Comparison of ENCODE assay signal across 18 cellular contexts in the genomic region with DNA sequence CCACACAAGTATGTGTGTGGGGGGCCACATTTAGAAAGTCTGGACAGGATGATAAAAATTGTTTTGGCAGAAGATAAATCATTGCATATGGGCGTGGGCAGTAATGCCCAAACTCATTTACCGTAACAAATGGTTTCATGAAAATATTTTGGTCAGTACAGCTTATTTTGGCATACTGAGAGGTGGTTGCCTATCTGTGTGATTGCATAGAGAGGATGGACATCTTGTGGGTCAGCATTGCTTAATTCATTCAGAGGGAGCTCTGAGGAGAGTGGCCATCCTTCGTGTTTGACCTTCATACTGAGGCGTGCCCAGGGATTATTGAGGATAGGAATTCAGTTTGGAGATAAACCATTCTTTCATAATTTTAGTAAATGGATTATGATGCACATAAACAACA.
DNase-seq lines count a peak whose midpoint lies in the region; ATAC-seq and TF ChIP-seq lines count a peak whose summit lies in the region.
"Had no signal": no experiment of that assay in that cellular context is flagged by ENCODE, and none has a peak within 500 bp of the region (broad histone marks: within the 10 kb centered on the region; RNA-seq: fewer than 3 reads in every experiment).

No MANE protein-coding gene starts in this region.

- no peaks in the 10 kb centered on the region for H3K36me3 ChIP-seq in BLaER1
- H3K36me3 ChIP-seq in Loucy (ENCODE audit: insufficient read depth, low read length): no peaks in the 10 kb centered on the region
- no peaks in the 10 kb centered on the region for H3K36me3 ChIP-seq in ascending aorta
- H3K36me3 ChIP-seq: thoracic aorta had no signal

- intact Hi-C loops in ascending aorta (cut with DNase I): loop anchor here (2.0 to 10.0 kb wide), 4 partner anchors 29 to 691 kb away; no protein-coding TSS in a partner anchor

- H3K9ac ChIP-seq in BLaER1 (no peak overlapping the region), Loucy (ENCODE audit: low read depth, low read length, poor library complexity, severe bottlenecking) (no peak overlapping the region)

- H3K4me3 ChIP-seq in BLaER1: no peak overlapping the region
- no peak overlapping the region for H3K4me3 ChIP-seq in Loucy (ENCODE audit: low read length, poor library complexity, severe bottlenecking)
- H3K4me3 ChIP-seq in ascending aorta: peak overlapping the region in 1 of 2 donors; percentile 95

- peak overlapping the region; percentile 87; the same call in 1 of the 2 replicates for H2AFZ ChIP-seq in Loucy (ENCODE audit: low read length)

- TF ChIP-seq CTCF in Loucy (conservative IDR thresholded peaks at IDR 0.05; ENCODE audit: low read length) (no peak), omental fat pad (IDR thresholded peaks at IDR 0.05) (no peak), ascending aorta (IDR thresholded peaks at IDR 0.05) (no peak)

- ATAC-seq in omental fat pad (ENCODE audit: low FRiP score): peak; percentile 75
- ATAC-seq in HG02938 (IDR thresholded peaks at IDR 0.05; ENCODE audit: unreplicated experiment): no peak
- ATAC-seq in HG03196 (IDR thresholded peaks at IDR 0.05; ENCODE audit: unreplicated experiment): no peak
- ATAC-seq: activated CD8-positive, alpha-beta T cell treated with anti-CD3 and anti-CD28 coated beads for 36 hours; left lobe of liver; WTC11 had no signal

- H3K4me1 ChIP-seq in BLaER1 (peaks cover 16% of the 10 kb centered on the region), Loucy (ENCODE audit: insufficient read depth, low read length, poor library complexity, severe bottlenecking) (peaks cover 10% of the 10 kb centered on the region), ascending aorta (peaks cover 3% of the 10 kb centered on the region in 2 donors)

- DNase-seq in fibroblast of gingiva (ENCODE audit: low read depth): peak; percentile 67
- no peak for DNase-seq in omental fat pad (ENCODE audit: low spot score)
- no peak for DNase-seq in kidney glomerular epithelial cell (lab: John Stamatoyannopoulos, UW)
- no peak for DNase-seq in ascending aorta (ENCODE audit: low spot score in 2 of 2)
- DNase-seq: activated CD8-positive, alpha-beta T cell treated with anti-CD3 and anti-CD28 coated beads for 36 hours; activated naive CD4-positive, alpha-beta T cell treated with anti-CD3 and anti-CD28 coated beads, Interleukin-2, amount 50 U/mL, for 16 hours; activated T-cell treated with anti-CD3 and anti-CD28 coated beads, Interleukin-2, amount 50 U/mL, for 48 hours; cortex of kidney; Karpas-422; SIG-M5; T-helper 2 cell had no signal

- H3F3A ChIP-seq in Loucy (ENCODE audit: low read depth): no peaks in the 10 kb centered on the region

- no peaks in the 10 kb centered on the region for H3K9me2 ChIP-seq in Loucy (replicated peaks; ENCODE audit: low read depth, low read length)

- H3K79me2 ChIP-seq in Loucy (ENCODE audit: insufficient read depth, low read length): no peaks in the 10 kb centered on the region

- H3K9me3 ChIP-seq in BLaER1: no peaks in the 10 kb centered on the region
- H3K9me3 ChIP-seq in Loucy (ENCODE audit: insufficient read depth, low read depth, low read length): no peaks in the 10 kb centered on the region
- H3K9me3 ChIP-seq in ascending aorta: no peaks in the 10 kb centered on the region
- H3K9me3 ChIP-seq: thoracic aorta had no signal

- H4K20me1 ChIP-seq in BLaER1: no peaks in the 10 kb centered on the region
- H4K20me1 ChIP-seq in Loucy (ENCODE audit: insufficient read depth, low read length, poor library complexity, severe bottlenecking): no peaks in the 10 kb centered on the region

- H3K27me3 ChIP-seq in BLaER1 (no peaks in the 10 kb centered on the region), Loucy (ENCODE audit: insufficient read depth, low read length, poor library complexity, severe bottlenecking) (no peaks in the 10 kb centered on the region), ascending aorta (no peaks in the 10 kb centered on the region)

- H3K27ac ChIP-seq in BLaER1 (no peak overlapping the region), ascending aorta (no peak overlapping the region)
- H3K27ac ChIP-seq: thoracic aorta had no signal

- H3K4me2 ChIP-seq in BLaER1 (0 out of 2 replicates have a peak overlapping the region, but pooled peaks have one; percentile 86), Loucy (ENCODE audit: low read depth, low read length, poor library complexity, severe bottlenecking) (peak overlapping the region; percentile 72)
